ENCODE assay signal across 8 cellular contexts in the genomic region with DNA sequence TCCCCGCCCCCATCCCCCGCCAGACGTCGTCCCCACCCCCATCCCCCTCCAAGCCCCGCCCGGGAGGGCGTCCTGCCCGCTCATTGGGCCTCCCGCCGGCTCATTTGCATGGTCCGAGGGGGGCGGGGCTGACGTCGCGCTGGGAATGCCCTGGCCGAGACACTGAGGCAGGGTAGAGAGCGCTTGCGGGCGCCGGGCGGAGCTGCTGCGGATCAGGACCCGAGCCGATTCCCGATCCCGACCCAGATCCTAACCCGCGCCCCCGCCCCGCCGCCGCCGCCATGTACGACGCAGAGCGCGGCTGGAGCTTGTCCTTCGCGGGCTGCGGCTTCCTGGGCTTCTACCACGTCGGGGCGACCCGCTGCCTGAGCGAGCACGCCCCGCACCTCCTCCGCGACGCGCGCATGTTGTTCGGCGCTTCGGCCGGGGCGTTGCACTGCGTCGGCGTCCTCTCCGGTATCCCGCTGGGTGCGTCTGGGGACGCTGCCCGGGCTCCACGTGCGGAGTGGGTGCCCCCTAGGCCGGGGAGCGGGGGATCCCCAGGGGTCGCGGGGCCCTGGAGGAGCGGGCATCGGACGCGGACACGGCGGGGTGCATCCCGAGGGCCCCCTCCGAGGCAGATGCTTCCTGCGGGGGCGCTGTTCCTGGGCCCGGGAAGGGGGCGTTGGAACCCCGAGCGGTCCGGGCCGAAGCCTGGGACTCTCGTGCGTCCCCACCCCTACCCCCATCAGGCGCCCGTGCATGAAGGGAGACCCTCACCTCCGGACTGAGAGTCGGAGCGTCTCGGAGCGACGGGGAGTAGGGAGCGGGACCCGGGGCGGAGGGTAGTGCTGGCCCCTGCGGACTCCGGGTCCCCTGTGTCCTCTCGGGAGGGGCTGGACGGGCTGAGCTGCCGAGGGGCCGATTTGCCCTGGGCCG. TPM values are rescaled to one million over a fixed set of nuclear protein-coding genes. Genes with fewer than 3 reads are reported as not detected.
A peak's percentile ranks its signal among the peaks of the same experiment; 100 is the strongest.
DNase-seq lines count a peak whose midpoint lies in the region; ATAC-seq and TF ChIP-seq lines count a peak whose summit lies in the region.

A gene with protein sequence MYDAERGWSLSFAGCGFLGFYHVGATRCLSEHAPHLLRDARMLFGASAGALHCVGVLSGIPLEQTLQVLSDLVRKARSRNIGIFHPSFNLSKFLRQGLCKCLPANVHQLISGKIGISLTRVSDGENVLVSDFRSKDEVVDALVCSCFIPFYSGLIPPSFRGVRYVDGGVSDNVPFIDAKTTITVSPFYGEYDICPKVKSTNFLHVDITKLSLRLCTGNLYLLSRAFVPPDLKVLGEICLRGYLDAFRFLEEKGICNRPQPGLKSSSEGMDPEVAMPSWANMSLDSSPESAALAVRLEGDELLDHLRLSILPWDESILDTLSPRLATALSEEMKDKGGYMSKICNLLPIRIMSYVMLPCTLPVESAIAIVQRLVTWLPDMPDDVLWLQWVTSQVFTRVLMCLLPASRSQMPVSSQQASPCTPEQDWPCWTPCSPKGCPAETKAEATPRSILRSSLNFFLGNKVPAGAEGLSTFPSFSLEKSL (plus strand): TSS at position 175 of the 918 bp plus-strand sequence. CDS start 107 bp downstream, at position 282.

- H3K36me3 Mint-ChIP-seq in activated CD4-positive, alpha-beta T cell treated with anti-CD3 and anti-CD28 coated beads, Interleukin-2, amount 10 ng/mL, durations not matched to agents 24 days and 14 days (ENCODE audit: low read depth): no peaks in the 10 kb centered on the region

- H3K27ac ChIP-seq in 22Rv1 (peak within 1 kb of the TSS; percentile 38; the same call in 1 of the 2 replicates), cingulate gyrus (ENCODE audit: low read depth, low read length) (peak within 1 kb of the TSS; percentile 39)

- peaks cover 15% of the 10 kb centered on the region for H3K27me3 Mint-ChIP-seq in activated CD4-positive, alpha-beta T cell treated with anti-CD3 and anti-CD28 coated beads, Interleukin-2, amount 10 ng/mL, durations not matched to agents 24 days and 14 days

- TF ChIP-seq CTCF in 22Rv1 (IDR thresholded peaks at IDR 0.05) (peak; percentile 3; the same call in 1 of the 2 replicates), GM20000 (IDR thresholded peaks at IDR 0.05; ENCODE audit: extremely low read depth, missing control alignments) (no peak)

- peak within 1 kb of the TSS; percentile 73 for H3K27ac Mint-ChIP-seq in activated CD4-positive, alpha-beta T cell treated with anti-CD3 and anti-CD28 coated beads, Interleukin-2, amount 10 ng/mL, durations not matched to agents 24 days and 14 days

- H3K4me3 Mint-ChIP-seq in activated CD4-positive, alpha-beta T cell treated with anti-CD3 and anti-CD28 coated beads, Interleukin-2, amount 10 ng/mL, durations not matched to agents 24 days and 14 days: peak within 1 kb of the TSS; percentile 79

- H3K4me1 Mint-ChIP-seq in activated CD4-positive, alpha-beta T cell treated with anti-CD3 and anti-CD28 coated beads, Interleukin-2, amount 10 ng/mL, durations not matched to agents 24 days and 14 days: peaks cover 3% of the 10 kb centered on the region

- intact Hi-C loops in activated CD4-positive, alpha-beta T cell treated with anti-CD3 and anti-CD28 coated beads, Interleukin-2, amount 10 ng/mL, durations not matched to agents 24 days and 14 days (cut with micrococcal nuclease): no loop called here

- DNase-seq in GM20000 (ENCODE audit: low spot score): peak; percentile 88
- DNase-seq in NCI-H446 treated with DMSO at 0.1 percent for 48 hours (lab: John Stamatoyannopoulos, UW): peak; percentile 68
- DNase-seq in activated CD4-positive, alpha-beta T cell treated with anti-CD3 and anti-CD28 coated beads, Interleukin-2, amount 10 ng/mL, durations not matched to agents 24 days and 14 days: peak; percentile 95
- peak; percentile 75 for DNase-seq in kidney tubule cell (ENCODE audit: low spot score)
- DNase-seq in stimulated activated CD4-positive, alpha-beta T cell treated with anti-CD3 and anti-CD28 coated beads, Interleukin-15, amount 100 ng/mL, for 1 hour (ENCODE audit: low read depth in 1 of 2, low spot score in 1 of 2): peak; percentile 48 to 71

- ATAC-seq in HG02623 (IDR thresholded peaks at IDR 0.05; ENCODE audit: unreplicated experiment): no peak

- no peaks in the 10 kb centered on the region for H3K9me3 Mint-ChIP-seq in activated CD4-positive, alpha-beta T cell treated with anti-CD3 and anti-CD28 coated beads, Interleukin-2, amount 10 ng/mL, durations not matched to agents 24 days and 14 days

RNA-seq across cellular contexts. Expression of the gene that starts here (rescaled TPM):
- 1.0 and 1.4 TPM in 2 replicates for total RNA-seq in activated CD4-positive, alpha-beta T cell treated with anti-CD3 and anti-CD28 coated beads, Interleukin-2, amount 10 ng/mL, durations not matched to agents 24 days and 14 days
